In genomic region chr18:77004555-77005380, GRCh38 we compare ENCODE assay signal across 12 cellular contexts.
DNase-seq lines count a peak whose midpoint lies in the region; ATAC-seq lines count a peak whose summit lies in the region.
"Had no signal": no experiment of that assay in that cellular context is flagged by ENCODE, and none has a peak within 500 bp of the region (broad histone marks: within the 10 kb centered on the region; RNA-seq: fewer than 3 reads in every experiment).

No MANE protein-coding gene starts in this region.

- no peak overlapping the region for H3K27ac ChIP-seq in CD4-positive, alpha-beta memory T cell (ENCODE audit: low read depth, low read length)
- H3K27ac ChIP-seq in KOPT-K1 (ENCODE audit: low read depth, low read length, poor library complexity, severe bottlenecking) = peak overlapping the region; percentile 5

- POLR2A ChIA-PET in CD4-positive, alpha-beta memory T cell (lab: Charles Lee; ENCODE audit: partially characterized antibody) = interaction anchor here (1.0 to 1.9 kb wide), 6 partner anchors 23 to 128 kb away, joined by 3 to 6 read pairs (median 3); partner anchors contain the start of gene MBP

- intact Hi-C loops in CD4-positive, alpha-beta memory T cell (cut with micrococcal nuclease) = loop anchor here (10.0 kb wide), 1 partner anchor 460 kb away; no protein-coding TSS in a partner anchor
- intact Hi-C loops in activated T-helper 2 cell treated with anti-CD3 and anti-CD28 coated beads, Interferon-gamma antibody, Interleukin-2, Interleukin-4, amounts not matched to agents 10 μg/mL and 5 μg/mL and 100 μg/mL, durations not matched to agents 14 hours and 24 hours and 36 hours (cut with micrococcal nuclease) = loop anchor here (5.0 kb wide), 1 partner anchor 648 kb away; no protein-coding TSS in a partner anchor

- no peak overlapping the region for H3K4me3 ChIP-seq in CD4-positive, alpha-beta memory T cell (ENCODE audit: low read length in 2 of 2)

- H3K27ac Mint-ChIP-seq in CD4-positive, alpha-beta memory T cell = peak overlapping the region; percentile 63 to 83 (median 73)
- no peak overlapping the region for H3K27ac Mint-ChIP-seq in activated T-helper 2 cell treated with anti-CD3 and anti-CD28 coated beads, Interferon-gamma antibody, Interleukin-2, Interleukin-4, amounts not matched to agents 10 μg/mL and 5 μg/mL and 100 μg/mL, durations not matched to agents 14 hours and 24 hours and 36 hours
- H3K27ac Mint-ChIP-seq in naive B cell = peak overlapping the region in 4 of 6 donors; percentile 11 to 68 (median 47)

- ATAC-seq in naive B cell (ENCODE audit: low read depth in 2 of 2) = peak; percentile 53 to 71
- no peak for ATAC-seq in GM18870 (IDR thresholded peaks at IDR 0.05; ENCODE audit: unreplicated experiment)

- H3K4me3 Mint-ChIP-seq in CD4-positive, alpha-beta memory T cell = peak overlapping the region; percentile 9 to 77 (median 55)
- H3K4me3 Mint-ChIP-seq in activated T-helper 2 cell treated with anti-CD3 and anti-CD28 coated beads, Interferon-gamma antibody, Interleukin-2, Interleukin-4, amounts not matched to agents 10 μg/mL and 5 μg/mL and 100 μg/mL, durations not matched to agents 14 hours and 24 hours and 36 hours (ENCODE audit: low read depth) = peak overlapping the region; percentile 26
- peak overlapping the region; percentile 40 to 91 (median 82) for H3K4me3 Mint-ChIP-seq in naive B cell

- H3K4me1 Mint-ChIP-seq in CD4-positive, alpha-beta memory T cell = peaks cover 17 to 51% (median 33%) of the 10 kb centered on the region in 4 donors
- H3K4me1 Mint-ChIP-seq in activated T-helper 2 cell treated with anti-CD3 and anti-CD28 coated beads, Interferon-gamma antibody, Interleukin-2, Interleukin-4, amounts not matched to agents 10 μg/mL and 5 μg/mL and 100 μg/mL, durations not matched to agents 14 hours and 24 hours and 36 hours (ENCODE audit: low read depth) = peaks cover 35% of the 10 kb centered on the region
- peaks cover 13 to 31% (median 24%) of the 10 kb centered on the region in 3 donors for H3K4me1 Mint-ChIP-seq in naive B cell

- H3K4me1 ChIP-seq in CD4-positive, alpha-beta memory T cell (ENCODE audit: insufficient read depth, low read length) = peaks cover 16% of the 10 kb centered on the region

- no peaks in the 10 kb centered on the region for H3K27me3 Mint-ChIP-seq in CD4-positive, alpha-beta memory T cell
- no peaks in the 10 kb centered on the region for H3K27me3 Mint-ChIP-seq in activated T-helper 2 cell treated with anti-CD3 and anti-CD28 coated beads, Interferon-gamma antibody, Interleukin-2, Interleukin-4, amounts not matched to agents 10 μg/mL and 5 μg/mL and 100 μg/mL, durations not matched to agents 14 hours and 24 hours and 36 hours (ENCODE audit: low read depth)
- no peaks in the 10 kb centered on the region for H3K27me3 Mint-ChIP-seq in naive B cell

- H3K9me3 Mint-ChIP-seq in CD4-positive, alpha-beta memory T cell = peaks cover 0 to 3% (median 0%) of the 10 kb centered on the region in 8 donors
- no peaks in the 10 kb centered on the region for H3K9me3 Mint-ChIP-seq in activated T-helper 2 cell treated with anti-CD3 and anti-CD28 coated beads, Interferon-gamma antibody, Interleukin-2, Interleukin-4, amounts not matched to agents 10 μg/mL and 5 μg/mL and 100 μg/mL, durations not matched to agents 14 hours and 24 hours and 36 hours
- no peaks in the 10 kb centered on the region for H3K9me3 Mint-ChIP-seq in naive B cell

- peaks cover 3% of the 10 kb centered on the region for H3K36me3 ChIP-seq in CD4-positive, alpha-beta memory T cell (ENCODE audit: insufficient read depth, low read length)
- H3K36me3 ChIP-seq in KOPT-K1 (ENCODE audit: insufficient read depth, low read length) = no peaks in the 10 kb centered on the region

- peak in 3 of 5 donors; percentile 18 to 22 (median 20) for DNase-seq in CD4-positive, alpha-beta memory T cell
- DNase-seq in activated T-helper 2 cell treated with anti-CD3 and anti-CD28 coated beads, Interferon-gamma antibody, Interleukin-2, Interleukin-4, amounts not matched to agents 10 μg/mL and 5 μg/mL and 100 μg/mL, durations not matched to agents 14 hours and 24 hours and 36 hours (ENCODE audit: low spot score) = no peak
- DNase-seq in naive B cell = peak; percentile 15
- DNase-seq in cerebellar nuclear complex (lab: John Stamatoyannopoulos, UW) = no peak
- DNase-seq in NCI-H446 treated with DMSO at 0.1 percent for 48 hours (lab: John Stamatoyannopoulos, UW) = no peak
- no peak for DNase-seq in epidermal melanocyte (ENCODE audit: insufficient read length, low spot score)
- DNase-seq: amniotic stem cell, DMS53, NCI-H69, T1000 had no signal

- no peaks in the 10 kb centered on the region for H3K9me3 ChIP-seq in CD4-positive, alpha-beta memory T cell (ENCODE audit: control insufficient read depth in 1 of 2, low read length in 2 of 2)
- no peaks in the 10 kb centered on the region for H3K9me3 ChIP-seq in KOPT-K1 (ENCODE audit: insufficient read depth, low read length, poor library complexity, severe bottlenecking)

- H3K27me3 ChIP-seq in CD4-positive, alpha-beta memory T cell (ENCODE audit: insufficient read depth, low read length) = no peaks in the 10 kb centered on the region

- H3K36me3 Mint-ChIP-seq in CD4-positive, alpha-beta memory T cell = peaks cover under 1 to 13% of the 10 kb centered on the region in 2 donors
- H3K36me3 Mint-ChIP-seq in activated T-helper 2 cell treated with anti-CD3 and anti-CD28 coated beads, Interferon-gamma antibody, Interleukin-2, Interleukin-4, amounts not matched to agents 10 μg/mL and 5 μg/mL and 100 μg/mL, durations not matched to agents 14 hours and 24 hours and 36 hours (ENCODE audit: low read depth) = peaks cover 9% of the 10 kb centered on the region
- H3K36me3 Mint-ChIP-seq in naive B cell = peaks cover 0 to 2% of the 10 kb centered on the region in 2 donors

- CTCF ChIA-PET in CD4-positive, alpha-beta memory T cell (lab: Charles Lee; ENCODE audit: partially characterized antibody) = interaction anchor here (0.8 to 9.9 kb wide), 11 partner anchors 9 to 206 kb away, joined by 3 to 141 read pairs (median 6); no protein-coding TSS in a partner anchor

Comparison
In these comparisons a context has a peak if more than half of its experiments do, and no peak if none do; other contexts are left out.
1. DNase-seq: peak in CD4-positive, alpha-beta memory T cell (3 of 5) and naive B cell (single experiment); none in activated T-helper 2 cell treated with anti-CD3 and anti-CD28 coated beads, Interferon-gamma antibody, Interleukin-2, Interleukin-4, amounts not matched to agents 10 μg/mL and 5 μg/mL and 100 μg/mL, durations not matched to agents 14 hours and 24 hours and 36 hours (single experiment), cerebellar nuclear complex (0 of 2), NCI-H446 treated with DMSO at 0.1 percent for 48 hours (single experiment) and epidermal melanocyte (single experiment).
2. H3K4me3 Mint-ChIP-seq: peak in every context shown above with its lines; median percentile 82 in naive B cell; 55 in CD4-positive, alpha-beta memory T cell; 26 in activated T-helper 2 cell treated with anti-CD3 and anti-CD28 coated beads, Interferon-gamma antibody, Interleukin-2, Interleukin-4, amounts not matched to agents 10 μg/mL and 5 μg/mL and 100 μg/mL, durations not matched to agents 14 hours and 24 hours and 36 hours.